In genomic region chr3:68139897-68140296, GRCh38 we compare ENCODE assay signal across 3 cellular contexts.
"Had no signal": no experiment of that assay in that cellular context is flagged by ENCODE, and none has a peak within 500 bp of the region (broad histone marks: within the 10 kb centered on the region; RNA-seq: fewer than 3 reads in every experiment).

No MANE protein-coding gene starts in this region.

- ATAC-seq: GM12878 had no signal

- DNase-seq: GDM1, GF-D8 had no signal

- H3K4me3 ChIP-seq: GM12878 had no signal
